8 cellular contexts compared by ENCODE assay signal in the genomic region with DNA sequence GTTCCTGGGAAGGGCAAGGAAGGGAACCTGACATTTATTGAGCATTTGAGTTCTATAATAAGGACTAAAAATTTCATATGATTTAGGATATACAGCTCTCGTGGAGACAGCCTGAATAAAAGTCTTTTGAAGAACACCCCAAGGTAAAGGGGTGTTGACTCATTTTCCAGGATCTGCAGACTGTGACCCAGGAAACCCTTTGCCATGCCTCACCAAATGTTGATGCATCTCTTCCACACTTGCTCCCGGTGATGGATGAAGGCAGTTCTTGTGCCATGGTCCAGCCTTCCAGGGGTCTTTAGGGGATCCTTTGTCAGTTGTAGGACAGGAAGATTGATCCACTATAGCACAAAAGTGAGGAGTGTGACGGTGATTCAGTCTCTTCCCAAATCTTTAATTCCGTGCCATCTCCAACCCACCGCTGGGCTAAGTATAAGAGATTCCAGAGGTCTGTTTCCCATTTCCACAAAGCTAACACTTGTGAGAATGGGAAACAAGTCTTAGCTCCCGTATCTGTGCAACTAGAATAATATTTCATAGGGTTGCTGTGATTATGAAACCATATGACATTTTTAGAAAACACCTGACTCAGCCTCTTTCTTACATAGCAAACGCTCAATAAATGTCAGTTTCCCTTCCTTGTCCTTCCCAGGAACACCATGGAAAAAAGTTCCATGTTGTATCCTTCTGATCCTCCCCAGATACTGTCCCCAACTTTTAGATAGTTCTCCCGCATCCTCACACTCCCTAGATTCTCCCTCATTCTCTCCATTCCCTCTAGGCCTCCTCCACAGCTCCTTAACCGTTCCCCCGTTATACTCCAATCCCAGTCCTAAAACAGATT. TPM values are rescaled to one million over a fixed set of nuclear protein-coding genes. Genes with fewer than 3 reads are reported as not detected.
DNase-seq lines count a peak whose midpoint lies in the region; ATAC-seq and TF ChIP-seq lines count a peak whose summit lies in the region.

No MANE protein-coding gene starts in this region.

- peak overlapping the region; percentile 95 for H2AFZ ChIP-seq in Loucy (ENCODE audit: low read length)

- TF ChIP-seq CTCF in AG09309 (IDR thresholded peaks at IDR 0.05; ENCODE audit: control insufficient read depth, insufficient read depth, low read depth, low read length, missing control alignments) (no peak), Loucy (conservative IDR thresholded peaks at IDR 0.05; ENCODE audit: low read length) (no peak)

- DNase-seq in AG09309 (ENCODE audit: low read depth) = no peak
- DNase-seq in dermis blood vessel endothelial cell = peak; percentile 15
- DNase-seq in naive thymus-derived CD4-positive, alpha-beta T cell = peak in 1 of 9 donors; percentile 8
- DNase-seq in NCI-H187 (lab: John Stamatoyannopoulos, UW) = no peak
- no peak for DNase-seq in AG08395 (ENCODE audit: low spot score)
- DNase-seq in NCI-H1105 treated with DMSO at 0.1 percent for 48 hours (lab: John Stamatoyannopoulos, UW) = no peak
- no peak for DNase-seq in stimulated activated CD4-positive, alpha-beta T cell treated with anti-CD3 and anti-CD28 coated beads, Interleukin-4, amount 100 ng/mL, for 4 hours

- H3K27ac ChIP-seq in naive thymus-derived CD4-positive, alpha-beta T cell (ENCODE audit: low read depth, low read length) = peak overlapping the region; percentile 73

- H3K9me3 Mint-ChIP-seq in naive thymus-derived CD4-positive, alpha-beta T cell = peaks cover 0 to 1% (median 0%) of the 10 kb centered on the region in 11 donors

- H3F3A ChIP-seq in Loucy (ENCODE audit: low read depth) = peaks cover 10% of the 10 kb centered on the region; the same call in 1 of the 2 replicates

- H3K9ac ChIP-seq in Loucy (ENCODE audit: low read depth, low read length, poor library complexity, severe bottlenecking) = peak overlapping the region; percentile 81

- H3K9me3 ChIP-seq in Loucy (ENCODE audit: insufficient read depth, low read depth, low read length) = no peaks in the 10 kb centered on the region
- H3K9me3 ChIP-seq in naive thymus-derived CD4-positive, alpha-beta T cell (ENCODE audit: control insufficient read depth in 2 of 3, low read length in 3 of 3) = no peaks in the 10 kb centered on the region

- peaks cover 30% of the 10 kb centered on the region for H3K4me1 ChIP-seq in Loucy (ENCODE audit: insufficient read depth, low read length, poor library complexity, severe bottlenecking)
- H3K4me1 ChIP-seq in naive thymus-derived CD4-positive, alpha-beta T cell (ENCODE audit: control insufficient read depth in 2 of 2, insufficient read depth in 2 of 2, low read length in 2 of 2) = peaks cover 25 to 31% of the 10 kb centered on the region in 2 donors

- H3K4me3 ChIP-seq in AG09309 (ENCODE audit: control insufficient read depth, low read depth, low read length) (peak overlapping the region; percentile 95), Loucy (ENCODE audit: low read length, poor library complexity, severe bottlenecking) (peak overlapping the region; percentile 90)
- H3K4me3 ChIP-seq in naive thymus-derived CD4-positive, alpha-beta T cell (ENCODE audit: low read length) = peak overlapping the region; percentile 98

- peak overlapping the region; percentile 94 to 98 (median 94) for H3K27ac Mint-ChIP-seq in naive thymus-derived CD4-positive, alpha-beta T cell

- intact Hi-C loops in naive thymus-derived CD4-positive, alpha-beta T cell (cut with micrococcal nuclease) = loop anchor here (1.0 to 5.0 kb wide), 16 partner anchors 21 to 407 kb away; a partner anchor contains a TSS

- no peak for ATAC-seq in naive thymus-derived CD4-positive, alpha-beta T cell

- no peaks in the 10 kb centered on the region for H3K27me3 ChIP-seq in Loucy (ENCODE audit: insufficient read depth, low read length, poor library complexity, severe bottlenecking)
- H3K27me3 ChIP-seq in naive thymus-derived CD4-positive, alpha-beta T cell (ENCODE audit: control insufficient read depth in 2 of 2, insufficient read depth in 2 of 2, low read length in 2 of 2) = no peaks in the 10 kb centered on the region

- CTCF ChIA-PET in naive thymus-derived CD4-positive, alpha-beta T cell (lab: Charles Lee) = interaction anchor here (0.5 to 8.6 kb wide), 27 partner anchors 10 to 275 kb away, joined by 3 to 90 read pairs (median 4); a partner anchor contains a TSS

- peak overlapping the region; percentile 93 for H3K4me2 ChIP-seq in Loucy (ENCODE audit: low read depth, low read length, poor library complexity, severe bottlenecking)

- peaks cover 3% of the 10 kb centered on the region; the same call in 1 of the 2 replicates for H3K36me3 ChIP-seq in Loucy (ENCODE audit: insufficient read depth, low read length)
- peaks cover 0 to 31% (median 3%) of the 10 kb centered on the region in 3 experiments for H3K36me3 ChIP-seq in naive thymus-derived CD4-positive, alpha-beta T cell (ENCODE audit: control insufficient read depth in 2 of 3, insufficient read depth in 3 of 3, low read length in 3 of 3)

- peaks cover 23 to 44% (median 41%) of the 10 kb centered on the region in 7 donors for H3K4me1 Mint-ChIP-seq in naive thymus-derived CD4-positive, alpha-beta T cell

- peaks cover 5 to 16% (median 9%) of the 10 kb centered on the region in 5 donors for H3K36me3 Mint-ChIP-seq in naive thymus-derived CD4-positive, alpha-beta T cell

- H3K27me3 Mint-ChIP-seq in naive thymus-derived CD4-positive, alpha-beta T cell = no peaks in the 10 kb centered on the region

- peaks cover 11% of the 10 kb centered on the region; the same call in 1 of the 2 replicates for H3K79me2 ChIP-seq in Loucy (ENCODE audit: insufficient read depth, low read length)

- no peaks in the 10 kb centered on the region for H3K9me2 ChIP-seq in Loucy (replicated peaks; ENCODE audit: low read depth, low read length)

- POLR2A ChIA-PET in naive thymus-derived CD4-positive, alpha-beta T cell (lab: Charles Lee) = interaction anchor here (0.6 to 4.6 kb wide), 21 partner anchors 10 to 273 kb away, joined by 3 to 81 read pairs (median 3); a partner anchor contains a TSS

- peak overlapping the region; percentile 94 to 99 (median 96) for H3K4me3 Mint-ChIP-seq in naive thymus-derived CD4-positive, alpha-beta T cell

- H4K20me1 ChIP-seq in Loucy (ENCODE audit: insufficient read depth, low read length, poor library complexity, severe bottlenecking) = peaks cover 4% of the 10 kb centered on the region

RNA-seq across cellular contexts. Expression of a gene that starts 0.8 kb away (rescaled TPM):
- 38.6 and 44.3 TPM in 2 replicates for total RNA-seq in dermis blood vessel endothelial cell
- 10 to 100 TPM; 35.4 to 73.5 (median 69.0) TPM for total RNA-seq in naive thymus-derived CD4-positive, alpha-beta T cell
- 10 to 100 TPM; 45.9 to 58.2 TPM for polyA plus RNA-seq in naive thymus-derived CD4-positive, alpha-beta T cell

RNA-seq across cellular contexts. Expression of a gene that starts 15.6 kb away (rescaled TPM):
- total RNA-seq in dermis blood vessel endothelial cell = not detected in 2 replicates
- total RNA-seq in naive thymus-derived CD4-positive, alpha-beta T cell = not detected
- under 1 TPM; 0.13 to 0.18 TPM for polyA plus RNA-seq in naive thymus-derived CD4-positive, alpha-beta T cell

RNA-seq across cellular contexts. Expression of a gene that starts 21.1 kb away (rescaled TPM):
- 35.2 and 43.1 TPM in 2 replicates for total RNA-seq in dermis blood vessel endothelial cell
- total RNA-seq in naive thymus-derived CD4-positive, alpha-beta T cell = 10 to 100 TPM; 38.9 to 55.9 (median 49.2) TPM
- 10 to 100 TPM; 69.6 to 75.1 TPM for polyA plus RNA-seq in naive thymus-derived CD4-positive, alpha-beta T cell

RNA-seq across cellular contexts. Expression of a gene that starts 25.2 kb away (rescaled TPM):
- total RNA-seq in dermis blood vessel endothelial cell = 185 and 491 TPM in 2 replicates
- total RNA-seq in naive thymus-derived CD4-positive, alpha-beta T cell = 100 to 1,000 TPM; 323 to 785 (median 692) TPM
- polyA plus RNA-seq in naive thymus-derived CD4-positive, alpha-beta T cell = 1,000 to 10,000 TPM; 1,766 to 1,956 TPM

RNA-seq across cellular contexts. Expression of a gene that starts 52.5 kb away (rescaled TPM):
- 4.8 and 16.5 TPM in 2 replicates for total RNA-seq in dermis blood vessel endothelial cell
- 10 to 100 TPM in 1 of 5 experiments, 1 to 10 TPM in 2, under 1 TPM in 2; 0.08 to 65.4 (median 1.1) TPM for total RNA-seq in naive thymus-derived CD4-positive, alpha-beta T cell
- not detected for polyA plus RNA-seq in naive thymus-derived CD4-positive, alpha-beta T cell
